ENCODE assay signal across 8 cellular contexts in genomic region chr6:137233561-137234504, GRCh38. TPM values are rescaled to one million over a fixed set of nuclear protein-coding genes. Genes with fewer than 3 reads are reported as not detected.
DNase-seq lines count a peak whose midpoint lies in the region; ATAC-seq and TF ChIP-seq lines count a peak whose summit lies in the region.

No MANE protein-coding gene starts in this region.

- no peak overlapping the region for H4K8ac ChIP-seq in mesenchymal stem cell (ENCODE audit: low read length)

- peaks cover 38% of the 10 kb centered on the region for H3K4me1 Mint-ChIP-seq in Caco-2 (ENCODE audit: low read depth, unreplicated experiment)
- H3K4me1 Mint-ChIP-seq in progenitor cell of endocrine pancreas (ENCODE audit: low read depth), result no peaks in the 10 kb centered on the region

- H3K18ac ChIP-seq in mesenchymal stem cell (ENCODE audit: low read depth in 1 of 2, low read length in 2 of 2), result no peak overlapping the region

- H3K36me3 ChIP-seq in Caco-2 (ENCODE audit: control insufficient read depth, insufficient read depth, low read length), result no peaks in the 10 kb centered on the region
- no peaks in the 10 kb centered on the region for H3K36me3 ChIP-seq in mammary epithelial cell (ENCODE audit: insufficient read depth, low read length)
- no peaks in the 10 kb centered on the region for H3K36me3 ChIP-seq in mesenchymal stem cell (ENCODE audit: control insufficient read depth in 1 of 2, insufficient read depth in 2 of 2, low read depth in 1 of 2, low read length in 2 of 2)

- no peak overlapping the region for H3K23ac ChIP-seq in mesenchymal stem cell (ENCODE audit: low read length in 2 of 2)

- H3K4me1 ChIP-seq in Caco-2 (peaks cover 47% of the 10 kb centered on the region), mammary epithelial cell (ENCODE audit: insufficient read depth, low read length) (peaks cover 41% of the 10 kb centered on the region), mesenchymal stem cell (ENCODE audit: control insufficient read depth, insufficient read depth, low read depth, low read length) (no peaks in the 10 kb centered on the region)

- POLR2A ChIA-PET in Caco-2 (lab: Charles Lee), result no interaction called here

- H4K91ac ChIP-seq in mesenchymal stem cell (ENCODE audit: low read length), result no peak overlapping the region

- H2BK120ac ChIP-seq in mesenchymal stem cell (ENCODE audit: low read depth, low read length), result no peak overlapping the region

- H3K27me3 ChIP-seq in Caco-2 (replicated peaks; ENCODE audit: control insufficient read depth, insufficient read depth, low read length) (no peaks in the 10 kb centered on the region), mammary epithelial cell (ENCODE audit: insufficient read depth, low read length) (no peaks in the 10 kb centered on the region), mesenchymal stem cell (ENCODE audit: control insufficient read depth in 1 of 2, insufficient read depth in 1 of 2, low read length in 2 of 2) (no peaks in the 10 kb centered on the region)

- no peak overlapping the region for H2BK5ac ChIP-seq in mesenchymal stem cell (ENCODE audit: low read depth, low read length, poor library complexity, severe bottlenecking)

- H3K27ac ChIP-seq in mammary epithelial cell (ENCODE audit: insufficient read depth, low read depth, low read length), result peak overlapping the region; percentile 24
- H3K27ac ChIP-seq in mesenchymal stem cell (ENCODE audit: low read length, poor library complexity, severe bottlenecking), result no peak overlapping the region

- no TSS peak for BruUV-seq in Caco-2 (replicated peaks; lab: Mats Ljungman, UMichigan)
- BruUV-seq in mammary epithelial cell (replicated peaks; lab: Mats Ljungman, UMichigan), result no TSS peak

- H3K79me2 ChIP-seq in mammary epithelial cell (ENCODE audit: insufficient read depth, low read length), result no peaks in the 10 kb centered on the region

- H3K4me2 ChIP-seq in mammary epithelial cell (ENCODE audit: insufficient read depth, low read depth, low read length) (peak overlapping the region; percentile 65), mesenchymal stem cell (ENCODE audit: low read length, poor library complexity, severe bottlenecking) (no peak overlapping the region)

- H3K9me3 ChIP-seq in Caco-2 (0 out of 2 replicates have a peak, but pooled peaks cover 2% of the 10 kb centered on the region), mammary epithelial cell (replicated peaks; ENCODE audit: insufficient read depth, low read length) (no peaks in the 10 kb centered on the region), mesenchymal stem cell (ENCODE audit: control insufficient read depth, low read length) (no peaks in the 10 kb centered on the region)

- H3K9me3 Mint-ChIP-seq in Caco-2 (ENCODE audit: unreplicated experiment) (peaks cover 39% of the 10 kb centered on the region), progenitor cell of endocrine pancreas (ENCODE audit: low read depth) (peaks cover 9% of the 10 kb centered on the region)

- peaks cover 5% of the 10 kb centered on the region for H3K36me3 Mint-ChIP-seq in Caco-2 (ENCODE audit: insufficient read depth, unreplicated experiment)
- H3K36me3 Mint-ChIP-seq in progenitor cell of endocrine pancreas (ENCODE audit: insufficient read depth), result no peaks in the 10 kb centered on the region

- in situ Hi-C loops in mammary epithelial cell (cut with MboI; ENCODE audit: low sequenced_read_pairs in 2 of 2), result no loop called here

- CTCF ChIA-PET in Caco-2 (lab: Charles Lee) (interaction anchor here (0.7 kb wide), 1 partner anchor 364 kb away, joined by 4 read pairs; no protein-coding TSS in a partner anchor), mammary epithelial cell (lab: Charles Lee; ENCODE audit: low non-redundant PET) (no interaction called here)

- dilution Hi-C loops in mammary epithelial cell (cut with HindIII; ENCODE audit: low sequenced_read_pairs), result loop anchor here (5.0 kb wide), 2 partner anchors 33 to 68 kb away; no protein-coding TSS in a partner anchor

- ATAC-seq in HG03135 (IDR thresholded peaks at IDR 0.05; ENCODE audit: unreplicated experiment), result no peak

- DNase-seq in Caco-2 (no peak), NAMALWA (ENCODE audit: low spot score) (peak; percentile 15), mammary epithelial cell (peak; percentile 85), mesenchymal stem cell (peak; percentile 88), progenitor cell of endocrine pancreas (ENCODE audit: low spot score, unreplicated experiment) (no peak), UCSD-AML1 (lab: John Stamatoyannopoulos, UW; ENCODE audit: unreplicated experiment) (no peak), islet precursor cell (no peak)

- no peaks in the 10 kb centered on the region for H4K20me1 ChIP-seq in mammary epithelial cell (ENCODE audit: insufficient read depth, low read length)

- 25% methylated on average over 4 of the region's 5 CpGs for WGBS in mammary epithelial cell (ENCODE audit: low coverage, missing lambda C conversion rate)
- 67% methylated on average over 4 of the region's 5 CpGs for WGBS in mesenchymal stem cell

- H3K14ac ChIP-seq in mesenchymal stem cell (ENCODE audit: low read length in 2 of 2), result no peak overlapping the region

- no peak overlapping the region for H2AK5ac ChIP-seq in mesenchymal stem cell (ENCODE audit: low read length, severe bottlenecking)

- intact Hi-C loops in Caco-2 (cut with micrococcal nuclease; ENCODE audit: unreplicated experiment) (no loop called here), mammary epithelial cell (cut with micrococcal nuclease) (no loop called here)

- TF ChIP-seq CTCF in Caco-2 (IDR thresholded peaks at IDR 0.05; ENCODE audit: insufficient read depth in 1 of 2, low read depth in 1 of 2, low read length in 1 of 2, severe bottlenecking in 1 of 2, unreplicated experiment in 1 of 2) (no peak), mammary epithelial cell (conservative IDR thresholded peaks at IDR 0.05 in 1 of 2, IDR thresholded peaks at IDR 0.05 in 1 of 2; ENCODE audit: extremely low read depth in 1 of 2, insufficient read depth in 1 of 2, low read depth in 1 of 2, low read length in 2 of 2) (no peak), progenitor cell of endocrine pancreas (IDR thresholded peaks at IDR 0.05; ENCODE audit: unreplicated experiment) (no peak)

- H3K27ac Mint-ChIP-seq in Caco-2 (ENCODE audit: unreplicated experiment) (peak overlapping the region; percentile 21), progenitor cell of endocrine pancreas (no peak overlapping the region)

- no peak overlapping the region for H2BK12ac ChIP-seq in mesenchymal stem cell (ENCODE audit: low read length in 2 of 2)

- H3K4me3 Mint-ChIP-seq in Caco-2 (ENCODE audit: unreplicated experiment), result no peak overlapping the region
- H3K4me3 Mint-ChIP-seq in progenitor cell of endocrine pancreas (ENCODE audit: low read depth), result no peak overlapping the region

- no peaks in the 10 kb centered on the region for H3K27me3 Mint-ChIP-seq in Caco-2 (ENCODE audit: insufficient read depth, unreplicated experiment)
- H3K27me3 Mint-ChIP-seq in progenitor cell of endocrine pancreas, result no peaks in the 10 kb centered on the region

- H3K79me1 ChIP-seq in mesenchymal stem cell (replicated peaks; ENCODE audit: low read length, poor library complexity, severe bottlenecking), result no peaks in the 10 kb centered on the region

- H3K4me3 ChIP-seq in Caco-2 (ENCODE audit: low read depth, low read length), result no peak overlapping the region
- no peak overlapping the region for H3K4me3 ChIP-seq in mammary epithelial cell (replicated peaks in 1 of 3; ENCODE audit: insufficient read depth in 1 of 3, low read depth in 2 of 3, low read length in 3 of 3)
- peak overlapping the region in 1 of 2 experiments; percentile 30 for H3K4me3 ChIP-seq in mesenchymal stem cell (ENCODE audit: insufficient read depth in 1 of 2, low read depth in 1 of 2, low read length in 2 of 2)

- H3K4ac ChIP-seq in mesenchymal stem cell (ENCODE audit: low read depth in 1 of 2, low read length in 2 of 2), result no peak overlapping the region

- H2BK15ac ChIP-seq in mesenchymal stem cell (ENCODE audit: low read depth, poor library complexity, severe bottlenecking), result no peak overlapping the region

- H3K9ac ChIP-seq in mammary epithelial cell (ENCODE audit: insufficient read depth, low read length) (no peak overlapping the region), mesenchymal stem cell (ENCODE audit: low read length) (peak overlapping the region; percentile 59)

- H2AFZ ChIP-seq in mammary epithelial cell (ENCODE audit: low read depth, low read length) (peak overlapping the region; percentile 74), mesenchymal stem cell (ENCODE audit: low read depth, low read length) (no peak overlapping the region)

RNA-seq across cellular contexts. Expression of gene IFNGR1, which starts 14.6 kb away (rescaled TPM):
- total RNA-seq in Caco-2 (2022), result 56.9 and 58.0 TPM in 2 replicates
- 100 to 1,000 TPM in 1 of 2 donors, 10 to 100 TPM in 1; 54.7 to 137 TPM for total RNA-seq in mammary epithelial cell
- polyA plus RNA-seq in mammary epithelial cell, result 30.0 TPM
- polyA minus RNA-seq in mammary epithelial cell, result 17.6 TPM
- polyA plus RNA-seq in mesenchymal stem cell (2013, experiment 1 of 2), result 41.2 TPM
- polyA plus RNA-seq in mesenchymal stem cell (2013, experiment 2 of 2), result 43.6 TPM
- 29.4 and 31.0 TPM in 2 replicates for total RNA-seq in progenitor cell of endocrine pancreas

Comparison
In these comparisons a context has a peak if more than half of its experiments do, and no peak if none do; other contexts are left out.
1. DNase-seq: peak in NAMALWA (single experiment), mammary epithelial cell (single experiment) and mesenchymal stem cell (single experiment); none in Caco-2 (0 of 2), progenitor cell of endocrine pancreas (single experiment), UCSD-AML1 (single experiment) and islet precursor cell (single experiment).